Comparison of ENCODE assay signal across 8 cellular contexts in genomic region chr13:27171244-27171829, GRCh38. TPM values are rescaled to one million over a fixed set of nuclear protein-coding genes. Genes with fewer than 3 reads are reported as not detected.
DNase-seq lines count a peak whose midpoint lies in the region; ATAC-seq and TF ChIP-seq lines count a peak whose summit lies in the region.

TSS of gene USP12 (minus strand) at chr13:27171811. CDS start at chr13:27171639, 172 bp downstream.

- H3K36me3 ChIP-seq in endocrine pancreas (ENCODE audit: control insufficient read depth, insufficient read depth, low read length) (no peaks in the 10 kb centered on the region), mucosa of stomach (ENCODE audit: control insufficient read depth, insufficient read depth, low read length) (no peaks in the 10 kb centered on the region), suprapubic skin (no peaks in the 10 kb centered on the region)

- H3K9ac ChIP-seq in endocrine pancreas (ENCODE audit: control insufficient read depth, insufficient read depth, low read length): peak within 1 kb of the TSS; percentile 65
- H3K9ac ChIP-seq in mucosa of stomach (ENCODE audit: low read length): peak within 1 kb of the TSS; percentile 79

- H3K36me3 Mint-ChIP-seq in activated CD4-positive, alpha-beta T cell treated with anti-CD3 and anti-CD28 coated beads for 36 hours (ENCODE audit: low read depth): peaks cover 5% of the 10 kb centered on the region

- H3K4me3 Mint-ChIP-seq in activated CD4-positive, alpha-beta T cell treated with anti-CD3 and anti-CD28 coated beads for 36 hours: peak within 1 kb of the TSS; percentile 86

- peak within 1 kb of the TSS; percentile 94 for H3K27ac ChIP-seq in suprapubic skin

- no peaks in the 10 kb centered on the region for H3K27me3 Mint-ChIP-seq in activated CD4-positive, alpha-beta T cell treated with anti-CD3 and anti-CD28 coated beads for 36 hours

- no peaks in the 10 kb centered on the region for H3K27me3 ChIP-seq in endocrine pancreas (ENCODE audit: control insufficient read depth, insufficient read depth, low read length)
- H3K27me3 ChIP-seq in mucosa of stomach (ENCODE audit: control insufficient read depth, insufficient read depth, low read length): no peaks in the 10 kb centered on the region
- no peaks in the 10 kb centered on the region for H3K27me3 ChIP-seq in suprapubic skin

- peak; percentile 15 to 60 for TF ChIP-seq POLR2A in suprapubic skin (IDR thresholded peaks at IDR 0.05)

- peaks cover 61% of the 10 kb centered on the region for H3K4me1 Mint-ChIP-seq in activated CD4-positive, alpha-beta T cell treated with anti-CD3 and anti-CD28 coated beads for 36 hours

- TF ChIP-seq EP300 in suprapubic skin (IDR thresholded peaks at IDR 0.05): no peak

- H3K9me3 ChIP-seq in endocrine pancreas (ENCODE audit: control insufficient read depth, low read length) (no peaks in the 10 kb centered on the region), mucosa of stomach (ENCODE audit: control insufficient read depth, low read length) (no peaks in the 10 kb centered on the region), suprapubic skin (no peaks in the 10 kb centered on the region)

- 6% methylated on average over 3 of the region's 88 CpGs for WGBS in suprapubic skin

- H3K4me1 ChIP-seq in endocrine pancreas (ENCODE audit: control insufficient read depth, insufficient read depth, low read length): peaks cover 23% of the 10 kb centered on the region
- H3K4me1 ChIP-seq in mucosa of stomach (ENCODE audit: control insufficient read depth, insufficient read depth, low read length): peaks cover 27% of the 10 kb centered on the region
- peaks cover 57% of the 10 kb centered on the region for H3K4me1 ChIP-seq in suprapubic skin

- no peaks in the 10 kb centered on the region for H3K9me3 Mint-ChIP-seq in activated CD4-positive, alpha-beta T cell treated with anti-CD3 and anti-CD28 coated beads for 36 hours (ENCODE audit: low read depth)

- POLR2A ChIA-PET in activated CD4-positive, alpha-beta T cell treated with anti-CD3 and anti-CD28 coated beads for 36 hours (lab: Charles Lee): interaction anchor here (1.0 to 1.3 kb wide), 3 partner anchors 33 to 82 kb away, joined by 4 to 17 read pairs (median 4); no protein-coding TSS in a partner anchor

- TF ChIP-seq CTCF in suprapubic skin (IDR thresholded peaks at IDR 0.05): no peak

- DNase-seq in COR-L47 (lab: John Stamatoyannopoulos, UW) (peak; percentile 48), suprapubic skin (ENCODE audit: low spot score in 2 of 2) (peak; percentile 77 to 78), glomerular visceral epithelial cell (ENCODE audit: extremely low spot score) (no peak)
- peak; percentile 66 for DNase-seq in activated CD4-positive, alpha-beta T cell treated with anti-CD3 and anti-CD28 coated beads for 36 hours

- intact Hi-C loops in activated CD4-positive, alpha-beta T cell treated with anti-CD3 and anti-CD28 coated beads for 36 hours (cut with DNase I, micrococcal nuclease): loop anchor here (5.0 to 10.0 kb wide), 5 partner anchors 101 to 987 kb away; partner anchors contain the start of genes GTF3A (in 1 of the 2), PAN3 (in 1 of the 2) and RASL11A (in 1 of the 2)

- H3K27ac Mint-ChIP-seq in activated CD4-positive, alpha-beta T cell treated with anti-CD3 and anti-CD28 coated beads for 36 hours: peak within 1 kb of the TSS; percentile 98

- H3K4me3 ChIP-seq in endocrine pancreas (ENCODE audit: control insufficient read depth, insufficient read depth, low read length): peak within 1 kb of the TSS; percentile 82
- peak within 1 kb of the TSS; percentile 75 for H3K4me3 ChIP-seq in mucosa of stomach (ENCODE audit: low read length)
- peak within 1 kb of the TSS; percentile 86 for H3K4me3 ChIP-seq in suprapubic skin

- ATAC-seq in GM19438 (IDR thresholded peaks at IDR 0.05; ENCODE audit: low read depth, unreplicated experiment) (peak; percentile 7), HG03571 (IDR thresholded peaks at IDR 0.05; ENCODE audit: unreplicated experiment) (peak; percentile 7)
- peak; percentile 14 for ATAC-seq in activated CD4-positive, alpha-beta T cell treated with anti-CD3 and anti-CD28 coated beads for 36 hours

- CTCF ChIA-PET in activated CD4-positive, alpha-beta T cell treated with anti-CD3 and anti-CD28 coated beads for 36 hours (lab: Charles Lee): interaction anchor here (0.6 to 1.3 kb wide), 6 partner anchors 10 to 1888 kb away, joined by 3 read pairs; no protein-coding TSS in a partner anchor

RNA-seq across cellular contexts. Expression of gene USP12, which starts in this region (rescaled TPM):
- 10 to 100 TPM; 32.3 to 32.4 TPM for total RNA-seq in activated CD4-positive, alpha-beta T cell treated with anti-CD3 and anti-CD28 coated beads for 36 hours
- 10 to 100 TPM; 26.4 to 50.7 (median 31.7) TPM for total RNA-seq in suprapubic skin
